In genomic region chr5:33563983-33564908, GRCh38 we compare ENCODE assay signal across 2 cellular contexts.
TF ChIP-seq lines count a peak whose summit lies in the region.

No MANE protein-coding gene starts in this region.

TF ChIP-seq in GM23338, 12 proteins besides CTCF, POLR2A, EP300 and RAD21:
- TF ChIP-seq, protein P1, sequence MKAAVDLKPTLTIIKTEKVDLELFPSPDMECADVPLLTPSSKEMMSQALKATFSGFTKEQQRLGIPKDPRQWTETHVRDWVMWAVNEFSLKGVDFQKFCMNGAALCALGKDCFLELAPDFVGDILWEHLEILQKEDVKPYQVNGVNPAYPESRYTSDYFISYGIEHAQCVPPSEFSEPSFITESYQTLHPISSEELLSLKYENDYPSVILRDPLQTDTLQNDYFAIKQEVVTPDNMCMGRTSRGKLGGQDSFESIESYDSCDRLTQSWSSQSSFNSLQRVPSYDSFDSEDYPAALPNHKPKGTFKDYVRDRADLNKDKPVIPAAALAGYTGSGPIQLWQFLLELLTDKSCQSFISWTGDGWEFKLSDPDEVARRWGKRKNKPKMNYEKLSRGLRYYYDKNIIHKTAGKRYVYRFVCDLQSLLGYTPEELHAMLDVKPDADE (IDR thresholded peaks at IDR 0.05): no peak
- TF ChIP-seq ZNF114 (CRISPR knock-in tag; IDR thresholded peaks at IDR 0.05) (no peak), NANOG (IDR thresholded peaks at IDR 0.05; ENCODE audit: borderline replicate concordance) (no peak)
- TF ChIP-seq, protein P2, sequence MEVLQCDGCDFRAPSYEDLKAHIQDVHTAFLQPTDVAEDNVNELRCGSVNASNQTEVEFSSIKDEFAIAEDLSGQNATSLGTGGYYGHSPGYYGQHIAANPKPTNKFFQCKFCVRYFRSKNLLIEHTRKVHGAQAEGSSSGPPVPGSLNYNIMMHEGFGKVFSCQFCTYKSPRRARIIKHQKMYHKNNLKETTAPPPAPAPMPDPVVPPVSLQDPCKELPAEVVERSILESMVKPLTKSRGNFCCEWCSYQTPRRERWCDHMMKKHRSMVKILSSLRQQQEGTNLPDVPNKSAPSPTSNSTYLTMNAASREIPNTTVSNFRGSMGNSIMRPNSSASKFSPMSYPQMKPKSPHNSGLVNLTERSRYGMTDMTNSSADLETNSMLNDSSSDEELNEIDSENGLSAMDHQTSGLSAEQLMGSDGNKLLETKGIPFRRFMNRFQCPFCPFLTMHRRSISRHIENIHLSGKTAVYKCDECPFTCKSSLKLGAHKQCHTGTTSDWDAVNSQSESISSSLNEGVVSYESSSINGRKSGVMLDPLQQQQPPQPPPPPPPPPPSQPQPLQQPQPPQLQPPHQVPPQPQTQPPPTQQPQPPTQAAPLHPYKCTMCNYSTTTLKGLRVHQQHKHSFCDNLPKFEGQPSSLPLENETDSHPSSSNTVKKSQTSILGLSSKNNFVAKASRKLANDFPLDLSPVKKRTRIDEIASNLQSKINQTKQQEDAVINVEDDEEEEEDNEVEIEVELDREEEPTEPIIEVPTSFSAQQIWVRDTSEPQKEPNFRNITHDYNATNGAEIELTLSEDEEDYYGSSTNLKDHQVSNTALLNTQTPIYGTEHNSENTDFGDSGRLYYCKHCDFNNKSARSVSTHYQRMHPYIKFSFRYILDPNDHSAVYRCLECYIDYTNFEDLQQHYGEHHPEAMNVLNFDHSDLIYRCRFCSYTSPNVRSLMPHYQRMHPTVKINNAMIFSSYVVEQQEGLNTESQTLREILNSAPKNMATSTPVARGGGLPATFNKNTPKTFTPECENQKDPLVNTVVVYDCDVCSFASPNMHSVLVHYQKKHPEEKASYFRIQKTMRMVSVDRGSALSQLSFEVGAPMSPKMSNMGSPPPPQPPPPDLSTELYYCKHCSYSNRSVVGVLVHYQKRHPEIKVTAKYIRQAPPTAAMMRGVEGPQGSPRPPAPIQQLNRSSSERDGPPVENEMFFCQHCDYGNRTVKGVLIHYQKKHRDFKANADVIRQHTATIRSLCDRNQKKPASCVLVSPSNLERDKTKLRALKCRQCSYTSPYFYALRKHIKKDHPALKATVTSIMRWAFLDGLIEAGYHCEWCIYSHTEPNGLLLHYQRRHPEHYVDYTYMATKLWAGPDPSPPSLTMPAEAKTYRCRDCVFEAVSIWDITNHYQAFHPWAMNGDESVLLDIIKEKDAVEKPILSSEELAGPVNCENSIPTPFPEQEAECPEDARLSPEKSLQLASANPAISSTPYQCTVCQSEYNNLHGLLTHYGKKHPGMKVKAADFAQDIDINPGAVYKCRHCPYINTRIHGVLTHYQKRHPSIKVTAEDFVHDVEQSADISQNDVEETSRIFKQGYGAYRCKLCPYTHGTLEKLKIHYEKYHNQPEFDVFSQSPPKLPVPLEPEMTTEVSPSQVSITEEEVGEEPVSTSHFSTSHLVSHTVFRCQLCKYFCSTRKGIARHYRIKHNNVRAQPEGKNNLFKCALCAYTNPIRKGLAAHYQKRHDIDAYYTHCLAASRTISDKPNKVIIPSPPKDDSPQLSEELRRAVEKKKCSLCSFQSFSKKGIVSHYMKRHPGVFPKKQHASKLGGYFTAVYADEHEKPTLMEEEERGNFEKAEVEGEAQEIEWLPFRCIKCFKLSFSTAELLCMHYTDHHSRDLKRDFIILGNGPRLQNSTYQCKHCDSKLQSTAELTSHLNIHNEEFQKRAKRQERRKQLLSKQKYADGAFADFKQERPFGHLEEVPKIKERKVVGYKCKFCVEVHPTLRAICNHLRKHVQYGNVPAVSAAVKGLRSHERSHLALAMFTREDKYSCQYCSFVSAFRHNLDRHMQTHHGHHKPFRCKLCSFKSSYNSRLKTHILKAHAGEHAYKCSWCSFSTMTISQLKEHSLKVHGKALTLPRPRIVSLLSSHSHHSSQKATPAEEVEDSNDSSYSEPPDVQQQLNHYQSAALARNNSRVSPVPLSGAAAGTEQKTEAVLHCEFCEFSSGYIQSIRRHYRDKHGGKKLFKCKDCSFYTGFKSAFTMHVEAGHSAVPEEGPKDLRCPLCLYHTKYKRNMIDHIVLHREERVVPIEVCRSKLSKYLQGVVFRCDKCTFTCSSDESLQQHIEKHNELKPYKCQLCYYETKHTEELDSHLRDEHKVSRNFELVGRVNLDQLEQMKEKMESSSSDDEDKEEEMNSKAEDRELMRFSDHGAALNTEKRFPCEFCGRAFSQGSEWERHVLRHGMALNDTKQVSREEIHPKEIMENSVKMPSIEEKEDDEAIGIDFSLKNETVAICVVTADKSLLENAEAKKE (CRISPR knock-in tag; IDR thresholded peaks at IDR 0.05): peak; percentile 69

TF ChIP-seq in GM12878, 131 proteins besides CTCF, POLR2A, EP300 and RAD21:
- peak; percentile 10; the same call in 1 of the 2 replicates for TF ChIP-seq SPI1 (IDR thresholded peaks at IDR 0.05; ENCODE audit: borderline replicate concordance, insufficient read depth, low read depth, low read length)
- TF ChIP-seq SUZ12 (IDR thresholded peaks at IDR 0.05; ENCODE audit: unreplicated experiment): no peak
